9 cellular contexts compared by ENCODE assay signal in the genomic region with DNA sequence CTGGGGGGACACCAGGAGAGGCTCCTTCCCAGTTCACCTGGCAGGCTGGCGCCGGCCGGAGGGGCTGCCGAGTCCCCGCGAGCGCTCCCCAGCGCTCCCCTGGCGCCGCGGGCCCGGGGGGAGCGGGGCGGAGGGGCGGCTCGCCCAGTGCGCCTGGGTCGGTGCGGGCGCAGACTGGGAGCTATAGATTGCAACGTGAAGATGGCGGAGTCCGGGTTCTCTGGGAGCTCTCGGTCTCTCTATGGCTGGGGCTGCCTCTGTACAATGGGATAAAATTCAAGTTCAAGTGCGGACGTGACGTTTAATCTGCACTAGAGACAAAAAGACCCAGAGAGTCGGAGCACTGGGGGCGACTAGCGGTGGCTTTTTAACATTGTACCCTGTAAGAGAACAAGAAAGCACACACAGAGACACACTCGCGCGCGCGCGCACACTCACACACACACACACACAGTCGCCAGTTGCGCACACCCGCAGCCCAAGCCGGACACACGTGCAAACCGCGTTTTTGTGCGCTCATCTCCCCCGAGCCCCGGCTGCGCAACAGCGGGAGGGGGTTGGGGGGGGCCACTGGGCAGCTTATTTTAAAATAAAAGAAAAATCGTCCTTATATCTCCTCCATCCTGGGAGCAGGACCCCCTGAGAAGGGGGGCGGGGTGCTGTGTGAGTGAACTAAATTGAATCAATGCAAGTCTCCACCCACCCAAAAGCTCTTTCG. TPM values are rescaled to one million over a fixed set of nuclear protein-coding genes. Genes with fewer than 3 reads are reported as not detected.
A peak's percentile ranks its signal among the peaks of the same experiment; 100 is the strongest.
DNase-seq lines count a peak whose midpoint lies in the region; ATAC-seq and TF ChIP-seq lines count a peak whose summit lies in the region.
"Had no signal": no experiment of that assay in that cellular context is flagged by ENCODE, and none has a peak within 500 bp of the region (broad histone marks: within the 10 kb centered on the region; RNA-seq: fewer than 3 reads in every experiment).

A gene (minus strand): TSS at position 247 of the 718 bp plus-strand sequence. CDS start 979 bp downstream, outside the sequence.

- peaks cover 12% of the 10 kb centered on the region for H3K36me3 Mint-ChIP-seq in activated T-helper 1 cell treated with anti-CD3 and anti-CD28 coated beads, Interleukin-12 subunit alpha, Interleukin-12 subunit beta, Interleukin-2, Interleukin-4 antibody, amounts not matched to agents 30 ng/mL and 10 ng/mL and 1 ng/mL, durations not matched to agents 14 hours and 24 hours and 36 hours (ENCODE audit: low read depth)

- peak; percentile 49 for TF ChIP-seq CTCF in fibroblast of pulmonary artery (IDR thresholded peaks at IDR 0.05; ENCODE audit: low read length, missing control alignments)
- TF ChIP-seq CTCF in testis (IDR thresholded peaks at IDR 0.05) = peak; percentile 18 to 38 (median 21)

- intact Hi-C loops in activated T-helper 1 cell treated with anti-CD3 and anti-CD28 coated beads, Interleukin-12 subunit alpha, Interleukin-12 subunit beta, Interleukin-2, Interleukin-4 antibody, amounts not matched to agents 30 ng/mL and 10 ng/mL and 1 ng/mL, durations not matched to agents 14 hours and 24 hours and 36 hours (cut with micrococcal nuclease) = loop anchor here (1.0 to 5.0 kb wide), 12 partner anchors 10 to 1965 kb away; a partner anchor contains a TSS
- intact Hi-C loops in testis (cut with DNase I; ENCODE audit: low total_unique reads) = no loop called here

- no peaks in the 10 kb centered on the region for H3K27me3 ChIP-seq in testis

- no peaks in the 10 kb centered on the region for H3K9me3 Mint-ChIP-seq in activated T-helper 1 cell treated with anti-CD3 and anti-CD28 coated beads, Interleukin-12 subunit alpha, Interleukin-12 subunit beta, Interleukin-2, Interleukin-4 antibody, amounts not matched to agents 30 ng/mL and 10 ng/mL and 1 ng/mL, durations not matched to agents 14 hours and 24 hours and 36 hours

- H3K27ac ChIP-seq in testis = no peak within 1 kb of the TSS
- H3K27ac ChIP-seq: uterus had no signal

- no peaks in the 10 kb centered on the region for H3K36me3 ChIP-seq in testis (ENCODE audit: low read depth, missing control alignments)
- H3K36me3 ChIP-seq: uterus had no signal

- no peak for TF ChIP-seq POLR2A in testis (IDR thresholded peaks at IDR 0.05)

- peak within 1 kb of the TSS; percentile 93 for H3K27ac Mint-ChIP-seq in activated T-helper 1 cell treated with anti-CD3 and anti-CD28 coated beads, Interleukin-12 subunit alpha, Interleukin-12 subunit beta, Interleukin-2, Interleukin-4 antibody, amounts not matched to agents 30 ng/mL and 10 ng/mL and 1 ng/mL, durations not matched to agents 14 hours and 24 hours and 36 hours

- no peaks in the 10 kb centered on the region for H3K9me3 ChIP-seq in testis
- H3K9me3 ChIP-seq: uterus had no signal

- DNase-seq in DMS 273 treated with DMSO at 0.1 percent for 48 hours (lab: John Stamatoyannopoulos, UW) = peak; percentile 90
- peak; percentile 99 for DNase-seq in Jurkat, Clone E6-1 (ENCODE audit: low read depth, low spot score)
- DNase-seq in RKO (ENCODE audit: low spot score) = peak; percentile 87
- peak; percentile 84 for DNase-seq in activated T-helper 1 cell treated with anti-CD3 and anti-CD28 coated beads, Interleukin-12 subunit alpha, Interleukin-12 subunit beta, Interleukin-2, Interleukin-4 antibody, amounts not matched to agents 30 ng/mL and 10 ng/mL and 1 ng/mL, durations not matched to agents 14 hours and 24 hours and 36 hours (ENCODE audit: low spot score)
- DNase-seq in fibroblast of pulmonary artery (ENCODE audit: low read depth) = peak; percentile 87
- DNase-seq in nucleus accumbens (lab: John Stamatoyannopoulos, UW) = peak in 42 of 56 donors; percentile 9 to 91 (median 62)
- DNase-seq in testis = peak; percentile 77

- 1 to 2% methylated on average over 26 to 36 of the region's 51 CpGs for WGBS in testis, 2 donors

- peaks cover 8% of the 10 kb centered on the region for H3K27me3 Mint-ChIP-seq in activated T-helper 1 cell treated with anti-CD3 and anti-CD28 coated beads, Interleukin-12 subunit alpha, Interleukin-12 subunit beta, Interleukin-2, Interleukin-4 antibody, amounts not matched to agents 30 ng/mL and 10 ng/mL and 1 ng/mL, durations not matched to agents 14 hours and 24 hours and 36 hours (ENCODE audit: insufficient read depth)

- peak within 1 kb of the TSS; percentile 84 for H3K4me3 ChIP-seq in Jurkat, Clone E6-1 (ENCODE audit: low read length)
- H3K4me3 ChIP-seq in fibroblast of pulmonary artery (replicated peaks; ENCODE audit: low read depth, low read length) (peak within 1 kb of the TSS; percentile 58), testis (peak within 1 kb of the TSS; percentile 37 to 56)

- peaks cover 14% of the 10 kb centered on the region for H3K4me1 ChIP-seq in testis

- H3K4me1 Mint-ChIP-seq in activated T-helper 1 cell treated with anti-CD3 and anti-CD28 coated beads, Interleukin-12 subunit alpha, Interleukin-12 subunit beta, Interleukin-2, Interleukin-4 antibody, amounts not matched to agents 30 ng/mL and 10 ng/mL and 1 ng/mL, durations not matched to agents 14 hours and 24 hours and 36 hours (ENCODE audit: low read depth) = peaks cover 38% of the 10 kb centered on the region

- peak; percentile 82 for ATAC-seq in GM21529 (IDR thresholded peaks at IDR 0.05; ENCODE audit: unreplicated experiment)

- H3K4me3 Mint-ChIP-seq in activated T-helper 1 cell treated with anti-CD3 and anti-CD28 coated beads, Interleukin-12 subunit alpha, Interleukin-12 subunit beta, Interleukin-2, Interleukin-4 antibody, amounts not matched to agents 30 ng/mL and 10 ng/mL and 1 ng/mL, durations not matched to agents 14 hours and 24 hours and 36 hours = peak within 1 kb of the TSS; percentile 93

RNA-seq across cellular contexts. Expression of the gene that starts here (rescaled TPM):
- polyA plus RNA-seq in Jurkat, Clone E6-1 (2012; ENCODE audit: insufficient read depth, insufficient read length) = 10.6 TPM
- total RNA-seq in activated T-helper 1 cell treated with anti-CD3 and anti-CD28 coated beads, Interleukin-12 subunit alpha, Interleukin-12 subunit beta, Interleukin-2, Interleukin-4 antibody, amounts not matched to agents 30 ng/mL and 10 ng/mL and 1 ng/mL, durations not matched to agents 14 hours and 24 hours and 36 hours = 43.5 and 45.4 TPM in 2 replicates
- total RNA-seq in testis = 1 to 10 TPM; 4.4 to 4.7 TPM
- 0.96 TPM for polyA plus RNA-seq in testis (ENCODE audit: insufficient read depth, low read depth, low replicate concordance)
